In the genomic region with DNA sequence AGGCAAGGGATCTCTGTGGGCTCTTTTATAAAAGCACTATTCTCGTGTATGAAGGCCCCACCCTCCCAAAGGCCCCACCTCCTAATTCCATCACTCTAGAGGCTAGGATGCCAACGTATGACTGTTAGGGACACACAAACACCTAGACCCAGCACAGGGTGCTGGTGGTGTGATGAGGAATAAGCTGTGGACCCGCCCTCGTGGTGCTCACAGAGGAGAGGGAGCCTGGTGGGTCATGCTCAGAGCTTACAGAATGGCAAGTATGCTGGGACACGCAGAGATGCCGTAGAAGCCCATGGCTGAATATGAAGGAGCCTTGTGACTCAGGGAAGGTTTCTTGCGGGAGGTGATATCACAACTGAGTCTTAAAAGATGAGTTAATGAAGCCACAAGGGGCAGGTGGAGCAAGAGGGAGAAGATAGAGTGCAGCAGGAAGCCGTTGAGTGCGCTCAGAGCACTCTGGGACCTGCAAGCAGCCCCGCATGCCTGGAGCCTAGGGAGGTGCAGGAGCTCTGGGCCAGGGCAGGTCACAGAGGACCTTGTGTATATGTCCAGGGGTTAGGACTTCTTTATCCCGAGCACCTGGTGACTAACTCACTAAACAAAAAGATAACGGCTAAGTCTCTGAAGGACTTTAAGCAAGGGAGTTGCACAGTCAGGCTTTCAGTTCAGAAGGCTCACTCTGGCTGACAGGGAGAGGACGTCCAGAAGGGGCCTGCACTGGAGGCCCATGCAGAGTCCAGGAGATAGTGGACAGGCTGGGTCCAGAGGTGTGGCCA, we compare ENCODE assay signal across 17 cellular contexts.
"Had no signal": no experiment of that assay in that cellular context is flagged by ENCODE, and none has a peak within 500 bp of the region (broad histone marks: within the 10 kb centered on the region; RNA-seq: fewer than 3 reads in every experiment).

No MANE protein-coding gene starts in this region.

- H3K27me3 Mint-ChIP-seq: activated CD4-positive, alpha-beta memory T cell treated with anti-CD3 and anti-CD28 coated beads, Interleukin-2, amount 10 ng/mL, durations not matched to agents 7 days and 5 days; activated naive CD8-positive, alpha-beta T cell had no signal

- H3K9me3 Mint-ChIP-seq: activated B cell treated with CpG ODN at 0.5 μM for 24 hours; activated CD4-positive, alpha-beta memory T cell treated with anti-CD3 and anti-CD28 coated beads, Interleukin-2, amount 10 ng/mL, durations not matched to agents 7 days and 5 days had no signal

- H3K4me1 ChIP-seq: transverse colon, vagina had no signal

- H3K27me3 ChIP-seq: transverse colon, vagina had no signal

- H3K4me3 ChIP-seq: left ventricle myocardium inferior, mucosa of descending colon, transverse colon, vagina had no signal

- H3K36me3 Mint-ChIP-seq: activated CD8-positive, alpha-beta memory T cell treated with anti-CD3 and anti-CD28 coated beads, Interleukin-2, amount 10 ng/mL, durations not matched to agents 7 days and 5 days; activated naive CD8-positive, alpha-beta T cell; T-cell had no signal

- H3K36me3 ChIP-seq: left ventricle myocardium inferior, neutrophil, transverse colon, vagina had no signal

- H3K27ac Mint-ChIP-seq: activated B cell treated with CpG ODN at 0.5 μM for 24 hours; activated CD4-positive, alpha-beta memory T cell treated with anti-CD3 and anti-CD28 coated beads, Interleukin-2, amount 10 ng/mL, durations not matched to agents 7 days and 5 days; activated CD8-positive, alpha-beta memory T cell treated with anti-CD3 and anti-CD28 coated beads, Interleukin-2, amount 10 ng/mL, durations not matched to agents 7 days and 5 days; activated naive CD8-positive, alpha-beta T cell; T-cell had no signal

- H3K4me3 Mint-ChIP-seq: activated B cell treated with CpG ODN at 0.5 μM for 24 hours; activated CD4-positive, alpha-beta memory T cell treated with anti-CD3 and anti-CD28 coated beads, Interleukin-2, amount 10 ng/mL, durations not matched to agents 7 days and 5 days; activated CD8-positive, alpha-beta memory T cell treated with anti-CD3 and anti-CD28 coated beads, Interleukin-2, amount 10 ng/mL, durations not matched to agents 7 days and 5 days; activated naive CD8-positive, alpha-beta T cell; naive B cell; T-cell had no signal

- H3K9me3 ChIP-seq: mucosa of descending colon, neutrophil, transverse colon, vagina had no signal

- DNase-seq: activated B cell treated with CpG ODN at 0.5 μM for 24 hours; activated CD4-positive, alpha-beta memory T cell treated with anti-CD3 and anti-CD28 coated beads, Interleukin-2, amount 10 ng/mL, durations not matched to agents 7 days and 5 days; activated CD4-positive, alpha-beta T cell treated with anti-CD3 and anti-CD28 coated beads for 4 hours; activated CD8-positive, alpha-beta memory T cell treated with anti-CD3 and anti-CD28 coated beads, Interleukin-2, amount 10 ng/mL, durations not matched to agents 7 days and 5 days; erythroblast; left ventricle myocardium inferior; mammary epithelial cell; mucosa of descending colon; naive B cell; retina; stimulated activated CD4-positive, alpha-beta T cell treated with anti-CD3 and anti-CD28 coated beads, Interleukin-2, amount 100 ng/mL, for 24 hours; stimulated activated naive CD4-positive, alpha-beta T cell treated with Interleukin-2 at 50 U/mL for 16 hours; T-cell; transverse colon had no signal

- ATAC-seq: activated CD8-positive, alpha-beta memory T cell treated with anti-CD3 and anti-CD28 coated beads, Interleukin-2, amount 10 ng/mL, durations not matched to agents 7 days and 5 days; mucosa of descending colon; T-cell had no signal

- H3K27ac ChIP-seq: left ventricle myocardium inferior, neutrophil, transverse colon, vagina had no signal

- H3K4me1 Mint-ChIP-seq: activated B cell treated with CpG ODN at 0.5 μM for 24 hours; activated CD4-positive, alpha-beta memory T cell treated with anti-CD3 and anti-CD28 coated beads, Interleukin-2, amount 10 ng/mL, durations not matched to agents 7 days and 5 days; activated CD8-positive, alpha-beta memory T cell treated with anti-CD3 and anti-CD28 coated beads, Interleukin-2, amount 10 ng/mL, durations not matched to agents 7 days and 5 days; naive B cell; T-cell had no signal
